Comparison of ENCODE assay signal across 8 cellular contexts in genomic region chr10:27504007-27504890, GRCh38. TPM values are rescaled to one million over a fixed set of nuclear protein-coding genes. Genes with fewer than 3 reads are reported as not detected.
A peak's percentile ranks its signal among the peaks of the same experiment; 100 is the strongest.
DNase-seq lines count a peak whose midpoint lies in the region; ATAC-seq and TF ChIP-seq lines count a peak whose summit lies in the region.

Gene RAB18, plus strand, starts transcription at chr10:27504304. Its CDS starts 66 bp downstream, at chr10:27504370.

- peak within 1 kb of the TSS; percentile 73 to 96 for H3K4me3 ChIP-seq in ascending aorta
- peak within 1 kb of the TSS; percentile 69 for H3K4me3 ChIP-seq in right cardiac atrium (ENCODE audit: low read length)
- H3K4me3 ChIP-seq in uterus: peak within 1 kb of the TSS; percentile 68 to 84

- H3K27ac Mint-ChIP-seq in T-helper 2 cell treated with Interferon-gamma antibody and Interleukin-4, amounts not matched to agents 5 μg/mL and 100 μg/mL, for 36 hours: peak within 1 kb of the TSS; percentile 96

- WGBS in right cardiac atrium: under 1% methylated on average over 73 of the region's 73 CpGs

- intact Hi-C loops in ascending aorta (cut with DNase I) (loop anchor here (1.0 to 10.0 kb wide), 4 partner anchors 241 to 1029 kb away; partner anchors contain the start of genes ACBD5, MKX, MPP7 and WAC), right cardiac atrium (cut with DNase I) (no loop called here), uterus (cut with DNase I; ENCODE audit: low total_unique reads) (no loop called here)

- no peaks in the 10 kb centered on the region for H3K9me3 Mint-ChIP-seq in T-helper 2 cell treated with Interferon-gamma antibody and Interleukin-4, amounts not matched to agents 5 μg/mL and 100 μg/mL, for 36 hours

- H3K27ac ChIP-seq in ascending aorta (peak within 1 kb of the TSS; percentile 91 to 93), right cardiac atrium (ENCODE audit: low read length) (peak within 1 kb of the TSS; percentile 89), uterus (peak within 1 kb of the TSS; percentile 86 to 90)

- ATAC-seq in GM18505 (IDR thresholded peaks at IDR 0.05; ENCODE audit: unreplicated experiment): peak; percentile 96
- ATAC-seq in HG02973 (IDR thresholded peaks at IDR 0.05; ENCODE audit: unreplicated experiment): peak; percentile 95
- ATAC-seq in right cardiac atrium: peak; percentile 99

- TF ChIP-seq CTCF in ascending aorta (IDR thresholded peaks at IDR 0.05): peak in 1 of 3 experiments; percentile 7
- peak in 3 of 4 experiments; percentile 3 to 42 (median 18) for TF ChIP-seq CTCF in uterus (IDR thresholded peaks at IDR 0.05)

- H3K27me3 ChIP-seq in ascending aorta (no peaks in the 10 kb centered on the region), right cardiac atrium (ENCODE audit: control insufficient read depth, insufficient read depth) (no peaks in the 10 kb centered on the region), uterus (no peaks in the 10 kb centered on the region)

- peak within 1 kb of the TSS; percentile 98 for H3K4me3 Mint-ChIP-seq in T-helper 2 cell treated with Interferon-gamma antibody and Interleukin-4, amounts not matched to agents 5 μg/mL and 100 μg/mL, for 36 hours

- H3K4me1 ChIP-seq in ascending aorta (peaks cover 4 to 19% of the 10 kb centered on the region in 2 donors), right cardiac atrium (ENCODE audit: control insufficient read depth, insufficient read depth, low read length) (peaks cover 3% of the 10 kb centered on the region), uterus (peaks cover 0 to 1% of the 10 kb centered on the region in 2 donors)

- H3K36me3 ChIP-seq in ascending aorta (peaks cover 0 to 1% of the 10 kb centered on the region in 2 donors), uterus (no peaks in the 10 kb centered on the region)

- no peaks in the 10 kb centered on the region for H3K27me3 Mint-ChIP-seq in T-helper 2 cell treated with Interferon-gamma antibody and Interleukin-4, amounts not matched to agents 5 μg/mL and 100 μg/mL, for 36 hours (ENCODE audit: low read depth)

- no peaks in the 10 kb centered on the region for H3K9me3 ChIP-seq in ascending aorta
- no peaks in the 10 kb centered on the region for H3K9me3 ChIP-seq in right cardiac atrium (ENCODE audit: control insufficient read depth, low read length)
- H3K9me3 ChIP-seq in uterus: no peaks in the 10 kb centered on the region

- TF ChIP-seq POLR2A in GM18505 (IDR thresholded peaks at IDR 0.05; ENCODE audit: borderline replicate concordance, extremely low read depth, insufficient read depth, insufficient read length): peak; percentile 95
- peak; percentile 72 to 85 for TF ChIP-seq POLR2A in uterus (IDR thresholded peaks at IDR 0.05)

- peaks cover 16% of the 10 kb centered on the region for H3K36me3 Mint-ChIP-seq in T-helper 2 cell treated with Interferon-gamma antibody and Interleukin-4, amounts not matched to agents 5 μg/mL and 100 μg/mL, for 36 hours (ENCODE audit: low read depth)

- peaks cover 33% of the 10 kb centered on the region for H3K4me1 Mint-ChIP-seq in T-helper 2 cell treated with Interferon-gamma antibody and Interleukin-4, amounts not matched to agents 5 μg/mL and 100 μg/mL, for 36 hours (ENCODE audit: low read depth)

- DNase-seq in NCI-H1930 (lab: John Stamatoyannopoulos, UW) (peak; percentile 70 to 81), ascending aorta (ENCODE audit: low spot score in 2 of 2) (peak; percentile 92 to 99), right cardiac atrium (peak; percentile 99), pulmonary artery endothelial cell (ENCODE audit: low read depth, low spot score) (peak; percentile 91), uterus (peak; percentile 98)
- DNase-seq in T-helper 2 cell treated with Interferon-gamma antibody and Interleukin-4, amounts not matched to agents 5 μg/mL and 100 μg/mL, for 36 hours (ENCODE audit: low spot score): peak; percentile 99

RNA-seq across cellular contexts. Expression of gene RAB18, which starts in this region (rescaled TPM):
- 8.3 TPM for total RNA-seq in ascending aorta
- 100 to 1,000 TPM; 114 to 125 (median 116) TPM for total RNA-seq in right cardiac atrium
- polyA plus RNA-seq in right cardiac atrium: 41.1 TPM
- total RNA-seq in pulmonary artery endothelial cell: 42.1 and 49.3 TPM in 2 replicates
- 10 to 100 TPM; 20.6 to 94.4 (median 48.2) TPM for total RNA-seq in uterus

Comparison
In these comparisons a context has a peak if more than half of its experiments do, and no peak if none do; other contexts are left out.
1. Peak in every context shown above with its lines: DNase-seq, ATAC-seq, H3K4me3 ChIP-seq and H3K27ac ChIP-seq.